Comparison of ENCODE assay signal across 27 cellular contexts in the genomic region with DNA sequence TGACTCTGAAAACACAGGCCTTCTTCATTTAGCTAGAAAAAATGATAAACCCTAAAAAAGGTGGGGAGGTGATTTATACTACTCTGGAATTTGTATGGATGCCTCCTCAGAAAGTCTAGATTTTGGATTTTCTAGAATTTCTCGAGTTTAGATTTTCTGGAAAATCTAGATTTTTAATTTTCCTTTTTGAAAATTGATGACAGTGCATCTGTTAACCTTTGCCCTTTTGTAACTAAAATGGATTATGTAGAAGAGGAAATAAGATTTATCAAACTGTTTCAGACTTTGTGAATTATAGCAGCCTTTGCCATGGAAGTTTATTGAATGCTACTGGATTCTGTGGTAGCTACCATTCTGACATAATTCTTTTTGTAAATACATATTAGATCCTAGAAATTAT.
A peak's percentile ranks its signal among the peaks of the same experiment; 100 is the strongest.
DNase-seq lines count a peak whose midpoint lies in the region; ATAC-seq and TF ChIP-seq lines count a peak whose summit lies in the region.
"Had no signal": no experiment of that assay in that cellular context is flagged by ENCODE, and none has a peak within 500 bp of the region (broad histone marks: within the 10 kb centered on the region; RNA-seq: fewer than 3 reads in every experiment).

No MANE protein-coding gene starts in this region.

- peaks cover 58% of the 10 kb centered on the region for H3K4me1 Mint-ChIP-seq in dendritic cell treated with granulocyte-macrophage colony-stimulating factor and Interleukin-4, amounts not matched to agents 40 ng/mL and 50 ng/mL, for 4 days (ENCODE audit: low read depth)
- peaks cover 45% of the 10 kb centered on the region for H3K4me1 Mint-ChIP-seq in stimulated activated naive CD8-positive, alpha-beta T cell treated with anti-CD3 and anti-CD28 coated beads, Interleukin-15, amount 100 ng/mL, for 72 hours

- peak overlapping the region in 2 of 11 experiments; percentile 19 to 21; a peak in 1 of 22 replicates for H3K27ac ChIP-seq in BLaER1 treated with 17β-estradiol and CSF1 and Interleukin-3, amounts not matched to agents 10 nM and 100 nM
- H3K27ac ChIP-seq in Peyer's patch = peak overlapping the region in 3 of 4 donors; percentile 32 to 79 (median 71)
- peak overlapping the region; percentile 31 for H3K27ac ChIP-seq in psoas muscle
- H3K27ac ChIP-seq: brain microvascular endothelial cell, HL-60, neural progenitor cell, parathyroid adenoma, PC-9, vagina had no signal

- H3K9me3 Mint-ChIP-seq in dendritic cell treated with granulocyte-macrophage colony-stimulating factor and Interleukin-4, amounts not matched to agents 40 ng/mL and 50 ng/mL, for 4 days = no peaks in the 10 kb centered on the region
- H3K9me3 Mint-ChIP-seq in stimulated activated naive CD8-positive, alpha-beta T cell treated with anti-CD3 and anti-CD28 coated beads, Interleukin-15, amount 100 ng/mL, for 72 hours = no peaks in the 10 kb centered on the region
- H3K9me3 Mint-ChIP-seq: activated CD4-positive, alpha-beta memory T cell treated with anti-CD3 and anti-CD28 coated beads, Interleukin-2, amount 10 ng/mL, durations not matched to agents 7 days and 5 days; memory B cell; neural progenitor cell had no signal

- H3K36me3 Mint-ChIP-seq in dendritic cell treated with granulocyte-macrophage colony-stimulating factor and Interleukin-4, amounts not matched to agents 40 ng/mL and 50 ng/mL, for 4 days (ENCODE audit: low read depth) = peaks cover 68% of the 10 kb centered on the region

- 75 to 79% (median 78%) methylated on average over 1 of the region's 1 CpG for WGBS in psoas muscle, 3 donors

- H4K20me1 ChIP-seq in BLaER1 treated with 17β-estradiol and CSF1 and Interleukin-3, amounts not matched to agents 10 nM and 100 nM = peaks cover 84 to 100% (median 97%) of the 10 kb centered on the region in 11 experiments; a peak in 21 of 22 replicates

- no peak overlapping the region for H3K4me3 ChIP-seq in BLaER1 treated with 17β-estradiol and CSF1 and Interleukin-3, amounts not matched to agents 10 nM and 100 nM
- H3K4me3 ChIP-seq in Peyer's patch (no peak overlapping the region), psoas muscle (no peak overlapping the region)
- H3K4me3 ChIP-seq: neural progenitor cell, PC-9, spleen, stomach, vagina had no signal

- H3K36me3 ChIP-seq in BLaER1 treated with 17β-estradiol and CSF1 and Interleukin-3, amounts not matched to agents 10 nM and 100 nM = peaks cover 47 to 96% (median 72%) of the 10 kb centered on the region in 11 experiments
- peaks cover 0 to 4% (median 0%) of the 10 kb centered on the region in 3 donors for H3K36me3 ChIP-seq in Peyer's patch
- peaks cover 0 to 12% of the 10 kb centered on the region in 2 donors for H3K36me3 ChIP-seq in psoas muscle (ENCODE audit: insufficient read depth in 1 of 2, low read depth in 1 of 2)
- H3K36me3 ChIP-seq: BE2C, brain microvascular endothelial cell, neural progenitor cell, vagina had no signal

- no peaks in the 10 kb centered on the region for H3K27me3 ChIP-seq in BLaER1 treated with 17β-estradiol and CSF1 and Interleukin-3, amounts not matched to agents 10 nM and 100 nM
- H3K27me3 ChIP-seq in Peyer's patch = no peaks in the 10 kb centered on the region
- H3K27me3 ChIP-seq in psoas muscle (ENCODE audit: insufficient read depth in 3 of 3, low read length in 2 of 3) = no peaks in the 10 kb centered on the region
- H3K27me3 ChIP-seq: BE2C, brain microvascular endothelial cell, neural progenitor cell, spleen, stomach, vagina had no signal

- no peak for DNase-seq in Peyer's patch
- no peak for DNase-seq in psoas muscle
- DNase-seq in stimulated activated naive CD8-positive, alpha-beta T cell treated with anti-CD3 and anti-CD28 coated beads, Interleukin-15, amount 100 ng/mL, for 72 hours = no peak
- no peak for DNase-seq in NCI-H226
- no peak for DNase-seq in NCI-H446 (lab: John Stamatoyannopoulos, UW)
- DNase-seq in NCI-H1694 treated with DMSO at 0.1 percent for 48 hours (lab: John Stamatoyannopoulos, UW) = no peak
- DNase-seq: ACHN; activated CD4-positive, alpha-beta memory T cell treated with anti-CD3 and anti-CD28 coated beads, Interleukin-2, amount 10 ng/mL, durations not matched to agents 7 days and 5 days; activated CD8-positive, alpha-beta memory T cell treated with anti-CD3 and anti-CD28 coated beads, Interleukin-2, amount 50 U/mL, for 4 hours; activated naive CD4-positive, alpha-beta T cell treated with anti-CD3 and anti-CD28 coated beads, Interleukin-2, amount 50 U/mL, for 16 hours; amniotic stem cell; brain microvascular endothelial cell; DMS79; NCI-H2029 treated with DMSO at 0.1 percent for 48 hours; spleen; stimulated activated CD4-positive, alpha-beta T cell treated with anti-CD3 and anti-CD28 coated beads, Interleukin-2, amount 100 ng/mL, for 24 hours had no signal

- TF ChIP-seq POLR2A in Peyer's patch (IDR thresholded peaks at IDR 0.05) = no peak

- H3K27ac Mint-ChIP-seq in dendritic cell treated with granulocyte-macrophage colony-stimulating factor and Interleukin-4, amounts not matched to agents 40 ng/mL and 50 ng/mL, for 4 days = peak overlapping the region; percentile 64
- H3K27ac Mint-ChIP-seq in stimulated activated naive CD8-positive, alpha-beta T cell treated with anti-CD3 and anti-CD28 coated beads, Interleukin-15, amount 100 ng/mL, for 72 hours = no peak overlapping the region
- H3K27ac Mint-ChIP-seq: activated CD4-positive, alpha-beta memory T cell treated with anti-CD3 and anti-CD28 coated beads, Interleukin-2, amount 10 ng/mL, durations not matched to agents 7 days and 5 days; memory B cell; neural progenitor cell had no signal

- no peaks in the 10 kb centered on the region for H3K27me3 Mint-ChIP-seq in dendritic cell treated with granulocyte-macrophage colony-stimulating factor and Interleukin-4, amounts not matched to agents 40 ng/mL and 50 ng/mL, for 4 days
- no peaks in the 10 kb centered on the region for H3K27me3 Mint-ChIP-seq in stimulated activated naive CD8-positive, alpha-beta T cell treated with anti-CD3 and anti-CD28 coated beads, Interleukin-15, amount 100 ng/mL, for 72 hours
- H3K27me3 Mint-ChIP-seq: activated CD4-positive, alpha-beta memory T cell treated with anti-CD3 and anti-CD28 coated beads, Interleukin-2, amount 10 ng/mL, durations not matched to agents 7 days and 5 days; memory B cell had no signal

- H3K9me3 ChIP-seq in BLaER1 treated with 17β-estradiol and CSF1 and Interleukin-3, amounts not matched to agents 10 nM and 100 nM (replicated peaks in 1 of 11) = no peaks in the 10 kb centered on the region
- H3K9me3 ChIP-seq in Peyer's patch (no peaks in the 10 kb centered on the region), psoas muscle (no peaks in the 10 kb centered on the region)
- H3K9me3 ChIP-seq: BE2C, spleen, stomach, vagina had no signal

- no peak for ATAC-seq in psoas muscle
- ATAC-seq in stimulated activated naive CD8-positive, alpha-beta T cell treated with anti-CD3 and anti-CD28 coated beads, Interleukin-15, amount 100 ng/mL, for 72 hours = no peak
- ATAC-seq: left lobe of liver had no signal

- no peak for TF ChIP-seq CTCF in Peyer's patch (IDR thresholded peaks at IDR 0.05)
- TF ChIP-seq CTCF in psoas muscle (IDR thresholded peaks at IDR 0.05) = no peak

- H3K4me2 ChIP-seq in BLaER1 treated with 17β-estradiol and CSF1 and Interleukin-3, amounts not matched to agents 10 nM and 100 nM = peak overlapping the region in 9 of 11 experiments; percentile 41 to 66 (median 57); a peak in 13 of 22 replicates
- H3K4me2 ChIP-seq: PC-9 had no signal

- 0 out of 22 replicates have a peak overlapping the region, but pooled peaks of 1 of the 11 experiments have one; percentile 1 for H3K9ac ChIP-seq in BLaER1 treated with 17β-estradiol and CSF1 and Interleukin-3, amounts not matched to agents 10 nM and 100 nM
- H3K9ac ChIP-seq: neural progenitor cell, parathyroid adenoma had no signal

- intact Hi-C loops in dendritic cell treated with granulocyte-macrophage colony-stimulating factor and Interleukin-4, amounts not matched to agents 40 ng/mL and 50 ng/mL, for 4 days (cut with micrococcal nuclease) = no loop called here
- intact Hi-C loops in psoas muscle (cut with DNase I) = no loop called here

- H3K4me3 Mint-ChIP-seq in dendritic cell treated with granulocyte-macrophage colony-stimulating factor and Interleukin-4, amounts not matched to agents 40 ng/mL and 50 ng/mL, for 4 days = no peak overlapping the region
- H3K4me3 Mint-ChIP-seq in stimulated activated naive CD8-positive, alpha-beta T cell treated with anti-CD3 and anti-CD28 coated beads, Interleukin-15, amount 100 ng/mL, for 72 hours = no peak overlapping the region
- H3K4me3 Mint-ChIP-seq: activated CD4-positive, alpha-beta memory T cell treated with anti-CD3 and anti-CD28 coated beads, Interleukin-2, amount 10 ng/mL, durations not matched to agents 7 days and 5 days; memory B cell; neural progenitor cell had no signal

- H3K4me1 ChIP-seq in BLaER1 treated with 17β-estradiol and CSF1 and Interleukin-3, amounts not matched to agents 10 nM and 100 nM = peaks cover 61 to 80% (median 69%) of the 10 kb centered on the region in 10 experiments
- H3K4me1 ChIP-seq in Peyer's patch = peaks cover 0 to 47% (median 8%) of the 10 kb centered on the region in 4 donors
- peaks cover 76% of the 10 kb centered on the region for H3K4me1 ChIP-seq in psoas muscle
- H3K4me1 ChIP-seq: parathyroid adenoma had no signal
